22 cellular contexts compared by ENCODE assay signal in the genomic region with DNA sequence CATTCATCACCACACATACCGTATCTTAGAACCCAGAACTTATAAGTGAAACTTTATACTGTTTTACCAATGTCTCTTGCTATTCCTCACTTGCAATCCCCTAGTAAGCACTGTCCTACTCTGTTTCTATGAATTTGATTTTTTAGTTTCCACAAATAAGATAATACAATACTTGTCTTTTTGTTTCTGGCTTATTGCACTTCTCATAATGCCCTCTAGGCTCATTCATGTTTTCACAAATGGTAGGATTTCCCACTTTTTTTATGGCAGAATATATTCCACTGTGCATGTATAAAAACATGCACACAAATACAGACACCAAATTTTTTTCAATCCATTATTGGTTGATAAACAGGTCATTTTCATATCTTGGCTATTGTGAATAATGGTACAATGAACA.
DNase-seq lines count a peak whose midpoint lies in the region; ATAC-seq and TF ChIP-seq lines count a peak whose summit lies in the region.
"Had no signal": no experiment of that assay in that cellular context is flagged by ENCODE, and none has a peak within 500 bp of the region (broad histone marks: within the 10 kb centered on the region; RNA-seq: fewer than 3 reads in every experiment).

No MANE protein-coding gene starts in this region.

- POLR2A ChIA-PET in SK-N-SH (lab: Yijun Ruan, JAX) = no interaction called here
- POLR2A ChIA-PET in naive thymus-derived CD4-positive, alpha-beta T cell (lab: Charles Lee) = no interaction called here

- intact Hi-C loops in naive thymus-derived CD4-positive, alpha-beta T cell (cut with micrococcal nuclease) = no loop called here

- H3K4me3 ChIP-seq in SK-N-SH (ENCODE audit: low read depth in 2 of 2, low read length in 1 of 2) (no peak overlapping the region), astrocyte of the spinal cord (ENCODE audit: low read depth, low read length) (no peak overlapping the region)
- H3K4me3 ChIP-seq in naive thymus-derived CD4-positive, alpha-beta T cell (ENCODE audit: low read length) = no peak overlapping the region
- H3K4me3 ChIP-seq: GM23248, HAP-1, SJSA1 had no signal

- H4K20me1 ChIP-seq in SK-N-SH (ENCODE audit: insufficient read depth) = no peaks in the 10 kb centered on the region

- H3F3A ChIP-seq in SK-N-SH (replicated peaks; ENCODE audit: insufficient read depth) = no peaks in the 10 kb centered on the region

- H3K9me2 ChIP-seq in SK-N-SH = no peaks in the 10 kb centered on the region

- H3K4me1 Mint-ChIP-seq in nephron = no peaks in the 10 kb centered on the region
- H3K4me1 Mint-ChIP-seq in type B pancreatic cell (ENCODE audit: unreplicated experiment) = no peaks in the 10 kb centered on the region
- no peaks in the 10 kb centered on the region for H3K4me1 Mint-ChIP-seq in immature natural killer cell
- H3K4me1 Mint-ChIP-seq in naive thymus-derived CD4-positive, alpha-beta T cell = no peaks in the 10 kb centered on the region
- H3K4me1 Mint-ChIP-seq: CD14-positive monocyte had no signal

- CTCF ChIA-PET in SK-N-SH (lab: Yijun Ruan, JAX) = no interaction called here
- CTCF ChIA-PET in naive thymus-derived CD4-positive, alpha-beta T cell (lab: Charles Lee) = no interaction called here

- no peak for TF ChIP-seq EP300 in SK-N-SH (IDR thresholded peaks at IDR 0.05; ENCODE audit: borderline replicate concordance in 1 of 2, low read depth in 1 of 2, low read length in 1 of 2)

- no peak overlapping the region for H3K4me2 ChIP-seq in SK-N-SH

- TF ChIP-seq CTCF in SK-N-SH (IDR thresholded peaks at IDR 0.05) (peak; percentile 36), astrocyte of the spinal cord (IDR thresholded peaks at IDR 0.05; ENCODE audit: low read depth, low read length) (peak; percentile 8), nephron (IDR thresholded peaks at IDR 0.05; ENCODE audit: unreplicated experiment in 3 of 3) (peak in 2 of 3 experiments; percentile 9 to 28), type B pancreatic cell (conservative IDR thresholded peaks at IDR 0.05) (peak; percentile 69)

- H3K27me3 Mint-ChIP-seq in nephron (ENCODE audit: low read depth) (no peaks in the 10 kb centered on the region), type B pancreatic cell (no peaks in the 10 kb centered on the region), immature natural killer cell (ENCODE audit: low read depth in 3 of 3) (no peaks in the 10 kb centered on the region)
- H3K27me3 Mint-ChIP-seq in naive thymus-derived CD4-positive, alpha-beta T cell = no peaks in the 10 kb centered on the region

- no peaks in the 10 kb centered on the region for H3K36me3 Mint-ChIP-seq in nephron (ENCODE audit: low read depth)
- H3K36me3 Mint-ChIP-seq in type B pancreatic cell = no peaks in the 10 kb centered on the region
- H3K36me3 Mint-ChIP-seq in immature natural killer cell = no peaks in the 10 kb centered on the region
- no peaks in the 10 kb centered on the region for H3K36me3 Mint-ChIP-seq in naive thymus-derived CD4-positive, alpha-beta T cell
- H3K36me3 Mint-ChIP-seq: CD14-positive monocyte had no signal

- DNase-seq in SK-N-SH (no peak), astrocyte of the spinal cord (ENCODE audit: low read depth, low spot score) (no peak), type B pancreatic cell (ENCODE audit: extremely low spot score, unreplicated experiment) (no peak), immature natural killer cell (no peak)
- no peak for DNase-seq in naive thymus-derived CD4-positive, alpha-beta T cell
- DNase-seq: 8988T, AML-193, DMS79, GM23248, Kasumi-1, NCI-H1694 treated with DMSO at 0.1 percent for 48 hours, NCI-H2081 treated with DMSO at 0.1 percent for 48 hours, NCI-H2171 treated with DMSO at 0.1 percent for 48 hours, NCI-H524 treated with DMSO at 0.1 percent for 48 hours, NCI-H82 had no signal

- H3K79me2 ChIP-seq in SK-N-SH (ENCODE audit: insufficient read depth) = no peaks in the 10 kb centered on the region

- H2AFZ ChIP-seq in SK-N-SH (ENCODE audit: low read depth) = no peak overlapping the region
- H2AFZ ChIP-seq: GM23248 had no signal

- H3K27ac Mint-ChIP-seq in nephron = no peak overlapping the region
- H3K27ac Mint-ChIP-seq in type B pancreatic cell = no peak overlapping the region
- H3K27ac Mint-ChIP-seq in immature natural killer cell = no peak overlapping the region
- H3K27ac Mint-ChIP-seq in naive thymus-derived CD4-positive, alpha-beta T cell = no peak overlapping the region
- H3K27ac Mint-ChIP-seq: CD14-positive monocyte had no signal

- no peaks in the 10 kb centered on the region for H3K9me3 ChIP-seq in SK-N-SH
- no peaks in the 10 kb centered on the region for H3K9me3 ChIP-seq in naive thymus-derived CD4-positive, alpha-beta T cell (ENCODE audit: control insufficient read depth in 2 of 3, low read length in 3 of 3)
- H3K9me3 ChIP-seq: HAP-1 had no signal

- WGBS in SK-N-SH (ENCODE audit: low lambda C conversion rate) = 88% methylated on average over 1 of the region's 1 CpG

- ATAC-seq in SK-N-SH treated with all-trans-retinoic acid at 6 μM for 48 hours (no peak), GM19395 (IDR thresholded peaks at IDR 0.05; ENCODE audit: unreplicated experiment) (no peak)
- no peak for ATAC-seq in naive thymus-derived CD4-positive, alpha-beta T cell
- ATAC-seq: Right ventricle myocardium inferior had no signal

- no peaks in the 10 kb centered on the region for H3K27me3 ChIP-seq in SK-N-SH (ENCODE audit: insufficient read depth)
- no peaks in the 10 kb centered on the region for H3K27me3 ChIP-seq in naive thymus-derived CD4-positive, alpha-beta T cell (ENCODE audit: control insufficient read depth in 2 of 2, insufficient read depth in 2 of 2, low read length in 2 of 2)
- H3K27me3 ChIP-seq: SJSA1 had no signal

- H3K4me1 ChIP-seq in SK-N-SH (ENCODE audit: control insufficient read depth in 1 of 2, insufficient read depth in 2 of 2, low read depth in 1 of 2, low read length in 1 of 2) = no peaks in the 10 kb centered on the region
- H3K4me1 ChIP-seq in naive thymus-derived CD4-positive, alpha-beta T cell (ENCODE audit: control insufficient read depth in 2 of 2, insufficient read depth in 2 of 2, low read length in 2 of 2) = no peaks in the 10 kb centered on the region
- H3K4me1 ChIP-seq: HAP-1, SJSA1 had no signal

- no peak overlapping the region for H3K9ac ChIP-seq in SK-N-SH
- H3K9ac ChIP-seq: GM23248 had no signal

- H3K36me3 ChIP-seq in SK-N-SH (replicated peaks in 1 of 2; ENCODE audit: control insufficient read depth in 1 of 2, insufficient read depth in 2 of 2, low read length in 1 of 2) = no peaks in the 10 kb centered on the region
- H3K36me3 ChIP-seq in naive thymus-derived CD4-positive, alpha-beta T cell (ENCODE audit: control insufficient read depth in 2 of 3, insufficient read depth in 3 of 3, low read length in 3 of 3) = no peaks in the 10 kb centered on the region
- H3K36me3 ChIP-seq: HAP-1, SJSA1 had no signal

- no peaks in the 10 kb centered on the region for H3K9me3 Mint-ChIP-seq in nephron
- no peaks in the 10 kb centered on the region for H3K9me3 Mint-ChIP-seq in type B pancreatic cell
- peaks cover 5 to 11% (median 10%) of the 10 kb centered on the region in 6 donors for H3K9me3 Mint-ChIP-seq in immature natural killer cell
- peaks cover 0 to 10% (median 0%) of the 10 kb centered on the region in 11 donors for H3K9me3 Mint-ChIP-seq in naive thymus-derived CD4-positive, alpha-beta T cell

- TF ChIP-seq RAD21 in SK-N-SH (IDR thresholded peaks at IDR 0.05; ENCODE audit: low read length) = no peak

- no peak overlapping the region for H3K27ac ChIP-seq in SK-N-SH (ENCODE audit: low read depth in 2 of 2, low read length in 1 of 2)
- no peak overlapping the region for H3K27ac ChIP-seq in naive thymus-derived CD4-positive, alpha-beta T cell (ENCODE audit: low read depth, low read length)
- H3K27ac ChIP-seq: GM23248, SJSA1 had no signal

- H3K4me3 Mint-ChIP-seq in nephron = no peak overlapping the region
- H3K4me3 Mint-ChIP-seq in type B pancreatic cell = no peak overlapping the region
- H3K4me3 Mint-ChIP-seq in immature natural killer cell = no peak overlapping the region
- no peak overlapping the region for H3K4me3 Mint-ChIP-seq in naive thymus-derived CD4-positive, alpha-beta T cell
- H3K4me3 Mint-ChIP-seq: CD14-positive monocyte had no signal

- in situ Hi-C loops in astrocyte of the spinal cord (cut with HindIII; ENCODE audit: low sequenced_read_pairs) = no loop called here

TF ChIP-seq in SK-N-SH, 30 proteins besides CTCF, POLR2A, EP300 and RAD21 (continues in another document):
- TF ChIP-seq ZBTB33 (IDR thresholded peaks at IDR 0.05; ENCODE audit: borderline replicate concordance, low read depth) (no peak), MXI1 (IDR thresholded peaks at IDR 0.05; ENCODE audit: low read depth, low read length) (no peak)

TF ChIP-seq in SK-N-SH treated with all-trans-retinoic acid at 6 μM for 48 hours, 23 proteins besides CTCF, POLR2A, EP300 and RAD21 (continues in another document):
- TF ChIP-seq SNAI2 (CRISPR knock-in tag; IDR thresholded peaks at IDR 0.05) = no peak
- TF ChIP-seq, protein P1, sequence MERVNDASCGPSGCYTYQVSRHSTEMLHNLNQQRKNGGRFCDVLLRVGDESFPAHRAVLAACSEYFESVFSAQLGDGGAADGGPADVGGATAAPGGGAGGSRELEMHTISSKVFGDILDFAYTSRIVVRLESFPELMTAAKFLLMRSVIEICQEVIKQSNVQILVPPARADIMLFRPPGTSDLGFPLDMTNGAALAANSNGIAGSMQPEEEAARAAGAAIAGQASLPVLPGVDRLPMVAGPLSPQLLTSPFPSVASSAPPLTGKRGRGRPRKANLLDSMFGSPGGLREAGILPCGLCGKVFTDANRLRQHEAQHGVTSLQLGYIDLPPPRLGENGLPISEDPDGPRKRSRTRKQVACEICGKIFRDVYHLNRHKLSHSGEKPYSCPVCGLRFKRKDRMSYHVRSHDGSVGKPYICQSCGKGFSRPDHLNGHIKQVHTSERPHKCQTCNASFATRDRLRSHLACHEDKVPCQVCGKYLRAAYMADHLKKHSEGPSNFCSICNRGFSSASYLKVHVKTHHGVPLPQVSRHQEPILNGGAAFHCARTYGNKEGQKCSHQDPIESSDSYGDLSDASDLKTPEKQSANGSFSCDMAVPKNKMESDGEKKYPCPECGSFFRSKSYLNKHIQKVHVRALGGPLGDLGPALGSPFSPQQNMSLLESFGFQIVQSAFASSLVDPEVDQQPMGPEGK (CRISPR knock-in tag; IDR thresholded peaks at IDR 0.05; ENCODE audit: borderline replicate concordance) = no peak
- TF ChIP-seq, protein P2, sequence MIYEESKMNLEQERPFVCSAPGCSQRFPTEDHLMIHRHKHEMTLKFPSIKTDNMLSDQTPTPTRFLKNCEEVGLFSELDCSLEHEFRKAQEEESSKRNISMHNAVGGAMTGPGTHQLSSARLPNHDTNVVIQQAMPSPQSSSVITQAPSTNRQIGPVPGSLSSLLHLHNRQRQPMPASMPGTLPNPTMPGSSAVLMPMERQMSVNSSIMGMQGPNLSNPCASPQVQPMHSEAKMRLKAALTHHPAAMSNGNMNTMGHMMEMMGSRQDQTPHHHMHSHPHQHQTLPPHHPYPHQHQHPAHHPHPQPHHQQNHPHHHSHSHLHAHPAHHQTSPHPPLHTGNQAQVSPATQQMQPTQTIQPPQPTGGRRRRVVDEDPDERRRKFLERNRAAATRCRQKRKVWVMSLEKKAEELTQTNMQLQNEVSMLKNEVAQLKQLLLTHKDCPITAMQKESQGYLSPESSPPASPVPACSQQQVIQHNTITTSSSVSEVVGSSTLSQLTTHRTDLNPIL (CRISPR knock-in tag; IDR thresholded peaks at IDR 0.05; ENCODE audit: low read depth) = no peak
- no peak for TF ChIP-seq ZNF565 (CRISPR knock-in tag; conservative IDR thresholded peaks at IDR 0.05; ENCODE audit: low read depth)
- TF ChIP-seq ZNF8 (CRISPR knock-in tag; IDR thresholded peaks at IDR 0.05) = no peak
- TF ChIP-seq RARB (CRISPR knock-in tag; IDR thresholded peaks at IDR 0.05) = no peak

Comparison
In these comparisons a context has a peak if more than half of its experiments do, and no peak if none do; other contexts are left out.
1. CTCF ChIP-seq: peak in every context shown above with its lines; median percentile 69 in type B pancreatic cell; 36 in SK-N-SH; 18 in nephron; 8 in astrocyte of the spinal cord.